ENCODE assay signal across 33 cellular contexts in genomic region chr6:74912234-74912633, GRCh38.
"Had no signal": no experiment of that assay in that cellular context is flagged by ENCODE, and none has a peak within 500 bp of the region (broad histone marks: within the 10 kb centered on the region; RNA-seq: fewer than 3 reads in every experiment).

No MANE protein-coding gene starts in this region.

- H3K9me3 ChIP-seq: breast epithelium, gastrocnemius medialis, mucosa of descending colon, neutrophil, ovary, prostate gland, sigmoid colon, tibial nerve had no signal

- H3K36me3 ChIP-seq: breast epithelium, gastrocnemius medialis, left ventricle myocardium inferior, neutrophil, ovary, prostate gland, sigmoid colon, tibial nerve had no signal

- H3K4me3 ChIP-seq: breast epithelium, gastrocnemius medialis, left ventricle myocardium inferior, lung, mucosa of descending colon, ovary, prostate gland, sigmoid colon, smooth muscle cell, tibial nerve had no signal

- H3K4me2 ChIP-seq: smooth muscle cell had no signal

- H3K27me3 ChIP-seq: breast epithelium, gastrocnemius medialis, sigmoid colon, tibial nerve had no signal

- ATAC-seq: activated naive CD8-positive, alpha-beta T cell treated with anti-CD3 and anti-CD28 coated beads, Interleukin-2, amount 50 U/mL, for 24 hours; gastrocnemius medialis; mucosa of descending colon; natural killer cell treated with Interleukin-12 subunit alpha and Interleukin-12 subunit beta and Interleukin-15 and Interleukin-18, amount 100 ng/mL, for 72 hours; stimulated activated naive B cell treated with anti-CD40 and anti-IgM and Interleukin-4, amounts not matched to agents 10 μg/mL and 1 μg/mL and 100 μg/mL, for 72 hours; WTC11 had no signal

- H3K27ac ChIP-seq: breast epithelium, gastrocnemius medialis, left ventricle myocardium inferior, neutrophil, ovary, prostate gland, sigmoid colon, tibial nerve had no signal

- H3K36me3 Mint-ChIP-seq: activated naive CD4-positive, alpha-beta T cell treated with anti-CD3 and anti-CD28 coated beads, Interleukin-2, amount 50 U/mL, for 24 hours; natural killer cell treated with Interleukin-12 subunit alpha and Interleukin-12 subunit beta and Interleukin-15 and Interleukin-18, amount 100 ng/mL, for 72 hours; stimulated activated naive B cell treated with anti-CD40 and anti-IgM and Interleukin-4, amounts not matched to agents 10 μg/mL and 1 μg/mL and 100 μg/mL, for 72 hours; WTC11 had no signal

- H3K4me1 ChIP-seq: breast epithelium, gastrocnemius medialis, left ventricle myocardium inferior, prostate gland, sigmoid colon, tibial nerve had no signal

- H3K9me3 Mint-ChIP-seq: activated CD4-positive, alpha-beta memory T cell treated with anti-CD3 and anti-CD28 coated beads, Interleukin-2, amount 10 ng/mL, durations not matched to agents 7 days and 5 days; activated CD4-positive, alpha-beta T cell treated with anti-CD3 and anti-CD28 coated beads, Interleukin-2, amount 10 ng/mL, durations not matched to agents 7 days and 5 days; activated naive CD8-positive, alpha-beta T cell treated with anti-CD3 and anti-CD28 coated beads, Interleukin-2, amount 50 U/mL, for 24 hours; activated T-cell treated with anti-CD3 and anti-CD28 coated beads, Interleukin-2, amount 50 U/mL, for 24 hours; T-helper 1 cell treated with Interleukin-12 subunit alpha and Interleukin-12 subunit beta and Interleukin-4 antibody, amounts not matched to agents 30 μg/mL and 1 μg/mL, for 36 hours; WTC11 had no signal

- H3K4me3 Mint-ChIP-seq: activated CD4-positive, alpha-beta memory T cell treated with anti-CD3 and anti-CD28 coated beads, Interleukin-2, amount 10 ng/mL, durations not matched to agents 7 days and 5 days; activated CD4-positive, alpha-beta T cell treated with anti-CD3 and anti-CD28 coated beads, Interleukin-2, amount 10 ng/mL, durations not matched to agents 7 days and 5 days; activated naive CD4-positive, alpha-beta T cell treated with anti-CD3 and anti-CD28 coated beads, Interleukin-2, amount 50 U/mL, for 24 hours; activated naive CD8-positive, alpha-beta T cell treated with anti-CD3 and anti-CD28 coated beads, Interleukin-2, amount 50 U/mL, for 24 hours; activated T-cell treated with anti-CD3 and anti-CD28 coated beads, Interleukin-2, amount 50 U/mL, for 24 hours; central memory CD8-positive, alpha-beta T cell; natural killer cell treated with Interleukin-12 subunit alpha and Interleukin-12 subunit beta and Interleukin-15 and Interleukin-18, amount 100 ng/mL, for 72 hours; stimulated activated naive B cell treated with anti-CD40 and anti-IgM and Interleukin-4, amounts not matched to agents 10 μg/mL and 1 μg/mL and 100 μg/mL, for 72 hours; T-helper 1 cell treated with Interleukin-12 subunit alpha and Interleukin-12 subunit beta and Interleukin-4 antibody, amounts not matched to agents 30 μg/mL and 1 μg/mL, for 36 hours; WTC11 had no signal

- H3K4me1 Mint-ChIP-seq: activated CD4-positive, alpha-beta memory T cell treated with anti-CD3 and anti-CD28 coated beads, Interleukin-2, amount 10 ng/mL, durations not matched to agents 7 days and 5 days; activated CD4-positive, alpha-beta T cell treated with anti-CD3 and anti-CD28 coated beads, Interleukin-2, amount 10 ng/mL, durations not matched to agents 7 days and 5 days; activated naive CD4-positive, alpha-beta T cell treated with anti-CD3 and anti-CD28 coated beads, Interleukin-2, amount 50 U/mL, for 24 hours; activated naive CD8-positive, alpha-beta T cell treated with anti-CD3 and anti-CD28 coated beads, Interleukin-2, amount 50 U/mL, for 24 hours; central memory CD8-positive, alpha-beta T cell; stimulated activated naive B cell treated with anti-CD40 and anti-IgM and Interleukin-4, amounts not matched to agents 10 μg/mL and 1 μg/mL and 100 μg/mL, for 72 hours; WTC11 had no signal

- H3K27me3 Mint-ChIP-seq: activated CD4-positive, alpha-beta memory T cell treated with anti-CD3 and anti-CD28 coated beads, Interleukin-2, amount 10 ng/mL, durations not matched to agents 7 days and 5 days; activated CD4-positive, alpha-beta T cell treated with anti-CD3 and anti-CD28 coated beads, Interleukin-2, amount 10 ng/mL, durations not matched to agents 7 days and 5 days; activated naive CD4-positive, alpha-beta T cell treated with anti-CD3 and anti-CD28 coated beads, Interleukin-2, amount 50 U/mL, for 24 hours; activated naive CD8-positive, alpha-beta T cell treated with anti-CD3 and anti-CD28 coated beads, Interleukin-2, amount 50 U/mL, for 24 hours; activated T-cell treated with anti-CD3 and anti-CD28 coated beads, Interleukin-2, amount 50 U/mL, for 24 hours; central memory CD8-positive, alpha-beta T cell; natural killer cell treated with Interleukin-12 subunit alpha and Interleukin-12 subunit beta and Interleukin-15 and Interleukin-18, amount 100 ng/mL, for 72 hours; stimulated activated naive B cell treated with anti-CD40 and anti-IgM and Interleukin-4, amounts not matched to agents 10 μg/mL and 1 μg/mL and 100 μg/mL, for 72 hours had no signal

- H3K27ac Mint-ChIP-seq: activated CD4-positive, alpha-beta memory T cell treated with anti-CD3 and anti-CD28 coated beads, Interleukin-2, amount 10 ng/mL, durations not matched to agents 7 days and 5 days; activated CD4-positive, alpha-beta T cell treated with anti-CD3 and anti-CD28 coated beads, Interleukin-2, amount 10 ng/mL, durations not matched to agents 7 days and 5 days; activated naive CD4-positive, alpha-beta T cell treated with anti-CD3 and anti-CD28 coated beads, Interleukin-2, amount 50 U/mL, for 24 hours; activated naive CD8-positive, alpha-beta T cell treated with anti-CD3 and anti-CD28 coated beads, Interleukin-2, amount 50 U/mL, for 24 hours; activated T-cell treated with anti-CD3 and anti-CD28 coated beads, Interleukin-2, amount 50 U/mL, for 24 hours; natural killer cell treated with Interleukin-12 subunit alpha and Interleukin-12 subunit beta and Interleukin-15 and Interleukin-18, amount 100 ng/mL, for 72 hours; stimulated activated naive B cell treated with anti-CD40 and anti-IgM and Interleukin-4, amounts not matched to agents 10 μg/mL and 1 μg/mL and 100 μg/mL, for 72 hours; T-helper 1 cell treated with Interleukin-12 subunit alpha and Interleukin-12 subunit beta and Interleukin-4 antibody, amounts not matched to agents 30 μg/mL and 1 μg/mL, for 36 hours; WTC11 had no signal

- DNase-seq: activated CD4-positive, alpha-beta memory T cell treated with anti-CD3 and anti-CD28 coated beads, Interleukin-2, amount 10 ng/mL, durations not matched to agents 7 days and 5 days; activated CD4-positive, alpha-beta T cell treated with anti-CD3 and anti-CD28 coated beads for 1 hour; activated CD4-positive, alpha-beta T cell treated with anti-CD3 and anti-CD28 coated beads, Interleukin-2, amount 10 ng/mL, durations not matched to agents 7 days and 5 days; activated CD8-positive, alpha-beta memory T cell treated with anti-CD3 and anti-CD28 coated beads, Interleukin-2, amount 50 U/mL, for 48 hours; activated gamma-delta T cell treated with Interleukin-2 at 50 U/mL for 16 hours; activated naive CD8-positive, alpha-beta T cell treated with anti-CD3 and anti-CD28 coated beads, Interleukin-2, amount 50 U/mL, for 24 hours; activated T-cell treated with anti-CD3 and anti-CD28 coated beads, Interleukin-2, amount 50 U/mL, for 24 hours; amygdala; dermis blood vessel endothelial cell; effector CD4-positive, alpha-beta T cell; gastrocnemius medialis; glutamatergic neuron; left ventricle myocardium inferior; mucosa of descending colon; ovary; retina; sigmoid colon; stimulated activated CD4-positive, alpha-beta T cell treated with anti-CD3 and anti-CD28 coated beads, Interleukin-1b, Interleukin-23, amount 100 ng/mL, for 48 hours; stimulated activated CD4-positive, alpha-beta T cell treated with anti-CD3 and anti-CD28 coated beads, Interleukin-4, amount 100 ng/mL, for 4 hours; stimulated activated CD8-positive, alpha-beta memory T cell treated with anti-CD3 and anti-CD28 coated beads, Interleukin-4, amount 100 ng/mL, for 48 hours; stimulated activated naive B cell treated with anti-CD40 and anti-IgM and Interleukin-4, amounts not matched to agents 10 μg/mL and 1 μg/mL and 100 μg/mL, for 72 hours; T-helper 9 cell had no signal
